In genomic region chr11:28566643-28567042, GRCh38 we compare ENCODE assay signal across 9 cellular contexts.
A peak's percentile ranks its signal among the peaks of the same experiment; 100 is the strongest.
DNase-seq lines count a peak whose midpoint lies in the region; ATAC-seq and TF ChIP-seq lines count a peak whose summit lies in the region.
"Had no signal": no experiment of that assay in that cellular context is flagged by ENCODE, and none has a peak within 500 bp of the region (broad histone marks: within the 10 kb centered on the region; RNA-seq: fewer than 3 reads in every experiment).

No MANE protein-coding gene starts in this region.

- H3K27ac Mint-ChIP-seq in progenitor cell of endocrine pancreas, result peak overlapping the region; percentile 87
- H3K27ac Mint-ChIP-seq in T-helper 2 cell treated with Interferon-gamma antibody and Interleukin-4, amounts not matched to agents 5 μg/mL and 100 μg/mL, for 36 hours, result no peak overlapping the region

- H3K4me3 ChIP-seq in H7 (ENCODE audit: insufficient read depth, low read depth, low read length), result no peak overlapping the region
- H3K4me3 ChIP-seq in adrenal gland, result peak overlapping the region in 1 of 4 donors; percentile 42
- H3K4me3 ChIP-seq in heart left ventricle, result peak overlapping the region in 7 of 12 donors; percentile 10 to 38 (median 19)

- peaks cover 9% of the 10 kb centered on the region in 2 donors for H3K4me1 ChIP-seq in adrenal gland (replicated peaks in 1 of 2)
- H3K4me1 ChIP-seq in heart left ventricle, result peaks cover 0 to 14% (median 6%) of the 10 kb centered on the region in 12 donors

- ATAC-seq in heart left ventricle (peak; percentile 96 to 100 (median 100)), GM18873 (IDR thresholded peaks at IDR 0.05; ENCODE audit: low FRiP score, unreplicated experiment) (no peak), HG03280 (IDR thresholded peaks at IDR 0.05; ENCODE audit: unreplicated experiment) (no peak)

- TF ChIP-seq POLR2A in adrenal gland (IDR thresholded peaks at IDR 0.05), result no peak
- no peak for TF ChIP-seq POLR2A in heart left ventricle (IDR thresholded peaks at IDR 0.05)

- H3K36me3 Mint-ChIP-seq in progenitor cell of endocrine pancreas (ENCODE audit: insufficient read depth), result no peaks in the 10 kb centered on the region
- no peaks in the 10 kb centered on the region for H3K36me3 Mint-ChIP-seq in T-helper 2 cell treated with Interferon-gamma antibody and Interleukin-4, amounts not matched to agents 5 μg/mL and 100 μg/mL, for 36 hours (ENCODE audit: low read depth)

- intact Hi-C loops in adrenal gland (cut with DNase I), result no loop called here
- intact Hi-C loops in heart left ventricle (cut with DNase I), result no loop called here

- peaks cover 17% of the 10 kb centered on the region for H3K4me1 Mint-ChIP-seq in progenitor cell of endocrine pancreas (ENCODE audit: low read depth)
- no peaks in the 10 kb centered on the region for H3K4me1 Mint-ChIP-seq in T-helper 2 cell treated with Interferon-gamma antibody and Interleukin-4, amounts not matched to agents 5 μg/mL and 100 μg/mL, for 36 hours (ENCODE audit: low read depth)

- TF ChIP-seq CTCF in adrenal gland (IDR thresholded peaks at IDR 0.05), result no peak
- TF ChIP-seq CTCF in heart left ventricle (IDR thresholded peaks at IDR 0.05), result no peak
- TF ChIP-seq CTCF in progenitor cell of endocrine pancreas (IDR thresholded peaks at IDR 0.05; ENCODE audit: unreplicated experiment), result no peak

- peaks cover 13% of the 10 kb centered on the region for H3K27me3 Mint-ChIP-seq in progenitor cell of endocrine pancreas
- H3K27me3 Mint-ChIP-seq in T-helper 2 cell treated with Interferon-gamma antibody and Interleukin-4, amounts not matched to agents 5 μg/mL and 100 μg/mL, for 36 hours (ENCODE audit: low read depth), result no peaks in the 10 kb centered on the region

- H3K27ac ChIP-seq in adrenal gland (peak overlapping the region in 3 of 5 donors; percentile 46 to 80 (median 73)), heart left ventricle (peak overlapping the region in 8 of 12 donors; percentile 14 to 71 (median 46))
- H3K27ac ChIP-seq: HL-60 had no signal

- H3K36me3 ChIP-seq in H7 (replicated peaks; ENCODE audit: control insufficient read depth, insufficient read depth, low read length), result no peaks in the 10 kb centered on the region
- H3K36me3 ChIP-seq in adrenal gland (replicated peaks in 1 of 2), result no peaks in the 10 kb centered on the region
- H3K36me3 ChIP-seq in heart left ventricle, result no peaks in the 10 kb centered on the region

- peak; percentile 11 for DNase-seq in H7
- DNase-seq in adrenal gland, result peak; percentile 84 to 96 (median 94)
- peak; percentile 78 to 95 (median 80) for DNase-seq in heart left ventricle
- DNase-seq in progenitor cell of endocrine pancreas (ENCODE audit: low spot score, unreplicated experiment), result peak; percentile 41
- no peak for DNase-seq in NCI-H146 (lab: John Stamatoyannopoulos, UW)
- DNase-seq in T-helper 2 cell treated with Interferon-gamma antibody and Interleukin-4, amounts not matched to agents 5 μg/mL and 100 μg/mL, for 36 hours (ENCODE audit: low spot score), result no peak

- H3K4me3 Mint-ChIP-seq in progenitor cell of endocrine pancreas (ENCODE audit: low read depth), result peak overlapping the region; percentile 66
- no peak overlapping the region for H3K4me3 Mint-ChIP-seq in T-helper 2 cell treated with Interferon-gamma antibody and Interleukin-4, amounts not matched to agents 5 μg/mL and 100 μg/mL, for 36 hours

- no peaks in the 10 kb centered on the region; the same call in 1 of the 2 replicates for H3K27me3 ChIP-seq in H7 (ENCODE audit: control insufficient read depth, insufficient read depth, low read length)
- no peaks in the 10 kb centered on the region for H3K27me3 ChIP-seq in adrenal gland
- no peaks in the 10 kb centered on the region for H3K27me3 ChIP-seq in heart left ventricle

- H3K9me3 ChIP-seq in adrenal gland (replicated peaks in 1 of 3) (no peaks in the 10 kb centered on the region), heart left ventricle (peaks cover 0 to 3% (median 0%) of the 10 kb centered on the region in 12 donors)

- H3K9me3 Mint-ChIP-seq in progenitor cell of endocrine pancreas (ENCODE audit: low read depth), result no peaks in the 10 kb centered on the region
- no peaks in the 10 kb centered on the region for H3K9me3 Mint-ChIP-seq in T-helper 2 cell treated with Interferon-gamma antibody and Interleukin-4, amounts not matched to agents 5 μg/mL and 100 μg/mL, for 36 hours

- WGBS in adrenal gland, 4 donors, result 1 to 3% (median 1%) methylated on average over 11 to 13 of the region's 13 CpGs
- WGBS in heart left ventricle, 4 donors, result 1 to 9% (median 2%) methylated on average over 13 of the region's 13 CpGs

Comparison
In these comparisons a context has a peak if more than half of its experiments do, and no peak if none do; other contexts are left out.
1. DNase-seq: peak in H7 (single experiment), adrenal gland (7 of 7), heart left ventricle (5 of 5) and progenitor cell of endocrine pancreas (single experiment); none in NCI-H146 (single experiment) and T-helper 2 cell treated with Interferon-gamma antibody and Interleukin-4, amounts not matched to agents 5 μg/mL and 100 μg/mL, for 36 hours (single experiment).
2. ATAC-seq: peak in heart left ventricle (4 of 4); none in GM18873 (single experiment) and HG03280 (single experiment).